In genomic region chr9:18499987-18500386, GRCh38 we compare ENCODE assay signal across 21 cellular contexts. TPM values are rescaled to one million over a fixed set of nuclear protein-coding genes. Genes with fewer than 3 reads are reported as not detected.
DNase-seq lines count a peak whose midpoint lies in the region; TF ChIP-seq lines count a peak whose summit lies in the region.
"Had no signal": no experiment of that assay in that cellular context is flagged by ENCODE, and none has a peak within 500 bp of the region (broad histone marks: within the 10 kb centered on the region; RNA-seq: fewer than 3 reads in every experiment).

No MANE protein-coding gene starts in this region.

- H3K9ac ChIP-seq in neural cell (ENCODE audit: low read length): no peak overlapping the region
- H3K9ac ChIP-seq: BLaER1 treated with 17β-estradiol and CSF1 and Interleukin-3, amounts not matched to agents 10 nM and 100 nM; KMS-11 had no signal

- TF ChIP-seq RAD21 in neural cell (conservative IDR thresholded peaks at IDR 0.05): no peak

- no peak overlapping the region for H3K4me3 ChIP-seq in choroid plexus epithelial cell (ENCODE audit: low read depth, low read length)
- H3K4me3 ChIP-seq in neural cell (ENCODE audit: low read length): no peak overlapping the region
- H3K4me3 ChIP-seq: BLaER1 treated with 17β-estradiol and CSF1 and Interleukin-3, amounts not matched to agents 10 nM and 100 nM; Peyer's patch had no signal

- no peaks in the 10 kb centered on the region for H3K79me2 ChIP-seq in neural cell (replicated peaks; ENCODE audit: insufficient read depth, low read length)

- H2AFZ ChIP-seq in neural cell (ENCODE audit: low read depth, low read length): no peak overlapping the region

- H3K9me2 ChIP-seq in neural cell (ENCODE audit: insufficient read depth, low read length): no peaks in the 10 kb centered on the region

- peak; percentile 59 for TF ChIP-seq EP300 in neural cell (conservative IDR thresholded peaks at IDR 0.05; ENCODE audit: poor library complexity, severe bottlenecking)

- no peaks in the 10 kb centered on the region for H3K36me3 ChIP-seq in neural cell (ENCODE audit: insufficient read depth, low read length)
- H3K36me3 ChIP-seq: BLaER1 treated with 17β-estradiol and CSF1 and Interleukin-3, amounts not matched to agents 10 nM and 100 nM; Peyer's patch had no signal

- no peak overlapping the region for H3K27ac ChIP-seq in neural cell (ENCODE audit: low read length)
- H3K27ac ChIP-seq: BLaER1 treated with 17β-estradiol and CSF1 and Interleukin-3, amounts not matched to agents 10 nM and 100 nM; KMS-11; Peyer's patch had no signal

- H3K27me3 ChIP-seq in neural cell (ENCODE audit: insufficient read depth, low read depth, low read length): no peaks in the 10 kb centered on the region
- H3K27me3 ChIP-seq: BLaER1 treated with 17β-estradiol and CSF1 and Interleukin-3, amounts not matched to agents 10 nM and 100 nM; Peyer's patch had no signal

- H3K9me3 ChIP-seq in neural cell (ENCODE audit: low read length): no peaks in the 10 kb centered on the region
- H3K9me3 ChIP-seq: BLaER1 treated with 17β-estradiol and CSF1 and Interleukin-3, amounts not matched to agents 10 nM and 100 nM; Peyer's patch had no signal

- no peaks in the 10 kb centered on the region for H3F3A ChIP-seq in neural cell (ENCODE audit: insufficient read depth, low read length, poor library complexity, severe bottlenecking)

- H4K20me1 ChIP-seq in neural cell (ENCODE audit: insufficient read depth): no peaks in the 10 kb centered on the region
- H4K20me1 ChIP-seq: BLaER1 treated with 17β-estradiol and CSF1 and Interleukin-3, amounts not matched to agents 10 nM and 100 nM had no signal

- no peak overlapping the region for H3K4me2 ChIP-seq in neural cell (ENCODE audit: low read length)
- H3K4me2 ChIP-seq: BLaER1 treated with 17β-estradiol and CSF1 and Interleukin-3, amounts not matched to agents 10 nM and 100 nM; KMS-11 had no signal

- DNase-seq in DMS79 (lab: John Stamatoyannopoulos, UW) (peak; percentile 18), DMS79 treated with DMSO at 0.1 percent for 48 hours (lab: John Stamatoyannopoulos, UW) (no peak), NCI-H2196 (lab: John Stamatoyannopoulos, UW; ENCODE audit: unreplicated experiment) (peak; percentile 30), choroid plexus epithelial cell (ENCODE audit: low read depth) (peak; percentile 59), NCI-H748 (lab: John Stamatoyannopoulos, UW; ENCODE audit: unreplicated experiment) (no peak), cortex of kidney (lab: John Stamatoyannopoulos, UW) (no peak), iPS-NIHi11 (ENCODE audit: low spot score) (no peak)
- DNase-seq: 8988T; activated CD4-positive, alpha-beta T cell treated with anti-CD3 and anti-CD28 coated beads, Interleukin-2, amount 50 U/mL, for 1 hour; activated naive CD4-positive, alpha-beta T cell treated with Interleukin-2 at 50 U/mL for 16 hours; erythroblast; head of caudate nucleus; immature natural killer cell; midbrain; NCI-H69; Peyer's patch; stimulated activated naive CD4-positive, alpha-beta T cell treated with Interleukin-2 at 50 U/mL for 16 hours; SW 1271 had no signal

- TF ChIP-seq CTCF in choroid plexus epithelial cell (conservative IDR thresholded peaks at IDR 0.05; ENCODE audit: low read depth, low read length): no peak
- TF ChIP-seq CTCF in neural cell (IDR thresholded peaks at IDR 0.05; ENCODE audit: poor library complexity, severe bottlenecking): no peak

TF ChIP-seq in neural cell, 6 proteins besides CTCF, POLR2A, EP300 and RAD21:
- TF ChIP-seq SMC3 (conservative IDR thresholded peaks at IDR 0.05; ENCODE audit: poor library complexity) (no peak), POLR2AphosphoS5 (IDR thresholded peaks at IDR 0.05) (peak; percentile 43)

RNA-seq across cellular contexts. Expression of gene ADAMTSL1, which starts 26.0 kb away (rescaled TPM):
- polyA plus RNA-seq in neural cell: 0.32 and 1.1 TPM in 2 replicates
- polyA minus RNA-seq in neural cell: 0.35 and 1.2 TPM in 2 replicates
- polyA plus RNA-seq: immature natural killer cell had no signal

Comparison
In these comparisons a context has a peak if more than half of its experiments do, and no peak if none do; other contexts are left out.
1. DNase-seq: peak in DMS79 (single experiment), NCI-H2196 (single experiment) and choroid plexus epithelial cell (single experiment); none in DMS79 treated with DMSO at 0.1 percent for 48 hours (single experiment), NCI-H748 (single experiment), cortex of kidney (single experiment) and iPS-NIHi11 (single experiment).